Comparison of ENCODE assay signal across 21 cellular contexts in the genomic region with DNA sequence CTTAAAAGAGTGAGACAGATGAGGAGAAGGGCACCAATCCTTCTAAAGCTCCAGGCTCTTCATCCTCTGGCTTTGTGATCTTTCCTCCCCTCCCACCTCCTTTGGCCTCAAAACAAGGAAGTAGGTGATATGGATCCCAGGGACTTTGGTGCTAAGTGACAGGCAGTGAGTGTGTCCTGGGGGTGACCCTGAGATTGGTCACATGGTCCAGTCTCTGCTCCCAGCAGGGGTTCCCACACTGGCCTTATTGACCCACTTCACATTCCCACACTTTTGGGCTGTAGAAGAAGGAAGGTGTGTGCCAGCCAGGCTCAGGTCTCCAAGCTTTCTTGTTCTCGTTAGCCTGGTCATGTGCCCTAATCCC.
"Had no signal": no experiment of that assay in that cellular context is flagged by ENCODE, and none has a peak within 500 bp of the region (broad histone marks: within the 10 kb centered on the region; RNA-seq: fewer than 3 reads in every experiment).

No MANE protein-coding gene starts in this region.

- H3K4me3 Mint-ChIP-seq: central memory CD8-positive, alpha-beta T cell; dendritic cell treated with granulocyte-macrophage colony-stimulating factor and Interleukin-4, amounts not matched to agents 40 ng/mL and 50 ng/mL, for 4 days; effector memory CD8-positive, alpha-beta T cell; naive thymus-derived CD4-positive, alpha-beta T cell; stimulated activated effector memory CD8-positive, alpha-beta T cell treated with anti-CD3 and anti-CD28 coated beads, Interleukin-12 subunit alpha, Interleukin-12 subunit beta, amount 100 ng/mL, for 72 hours; stimulated activated naive CD8-positive, alpha-beta T cell treated with anti-CD3 and anti-CD28 coated beads, Interleukin-15, Interleukin-2, amounts not matched to agents 100 ng/mL and 50 ng/mL, for 24 hours had no signal

- ATAC-seq: effector memory CD8-positive, alpha-beta T cell; gastrocnemius medialis; naive thymus-derived CD4-positive, alpha-beta T cell; stimulated activated effector memory CD8-positive, alpha-beta T cell treated with anti-CD3 and anti-CD28 coated beads, Interleukin-12 subunit alpha, Interleukin-12 subunit beta, amount 100 ng/mL, for 72 hours had no signal

- H3K27me3 ChIP-seq: esophagus muscularis mucosa, neutrophil, right atrium auricular region, transverse colon had no signal

- H3K4me2 ChIP-seq: smooth muscle cell had no signal

- H3K27ac Mint-ChIP-seq: dendritic cell treated with granulocyte-macrophage colony-stimulating factor and Interleukin-4, amounts not matched to agents 40 ng/mL and 50 ng/mL, for 4 days; effector memory CD8-positive, alpha-beta T cell; naive thymus-derived CD4-positive, alpha-beta T cell; stimulated activated effector memory CD8-positive, alpha-beta T cell treated with anti-CD3 and anti-CD28 coated beads, Interleukin-12 subunit alpha, Interleukin-12 subunit beta, amount 100 ng/mL, for 72 hours; stimulated activated naive CD8-positive, alpha-beta T cell treated with anti-CD3 and anti-CD28 coated beads, Interleukin-15, Interleukin-2, amounts not matched to agents 100 ng/mL and 50 ng/mL, for 24 hours had no signal

- H3K4me1 Mint-ChIP-seq: central memory CD8-positive, alpha-beta T cell; stimulated activated effector memory CD8-positive, alpha-beta T cell treated with anti-CD3 and anti-CD28 coated beads, Interleukin-12 subunit alpha, Interleukin-12 subunit beta, amount 100 ng/mL, for 72 hours had no signal

- DNase-seq: effector memory CD8-positive, alpha-beta T cell; gastrocnemius medialis; islet precursor cell; left ventricle myocardium superior; mesenchymal stem cell; midbrain; naive thymus-derived CD4-positive, alpha-beta T cell; posterior cingulate gyrus; stimulated activated CD4-positive, alpha-beta T cell treated with anti-CD3 and anti-CD28 coated beads, Interleukin-2, amount 100 ng/mL, for 48 hours; stimulated activated CD8-positive, alpha-beta memory T cell treated with anti-CD3 and anti-CD28 coated beads, Interleukin-4, amount 100 ng/mL, for 48 hours; transverse colon had no signal

- H3K36me3 ChIP-seq: esophagus muscularis mucosa, gastrocnemius medialis, neutrophil, right atrium auricular region, transverse colon had no signal

- H3K36me3 Mint-ChIP-seq: naive thymus-derived CD4-positive, alpha-beta T cell; stimulated activated effector memory CD8-positive, alpha-beta T cell treated with anti-CD3 and anti-CD28 coated beads, Interleukin-12 subunit alpha, Interleukin-12 subunit beta, amount 100 ng/mL, for 72 hours had no signal

- H3K9me3 ChIP-seq: esophagus muscularis mucosa, gastrocnemius medialis, neutrophil, right atrium auricular region, transverse colon had no signal

- H3K9me3 Mint-ChIP-seq: central memory CD8-positive, alpha-beta T cell; stimulated activated effector memory CD8-positive, alpha-beta T cell treated with anti-CD3 and anti-CD28 coated beads, Interleukin-12 subunit alpha, Interleukin-12 subunit beta, amount 100 ng/mL, for 72 hours; stimulated activated naive CD8-positive, alpha-beta T cell treated with anti-CD3 and anti-CD28 coated beads, Interleukin-15, Interleukin-2, amounts not matched to agents 100 ng/mL and 50 ng/mL, for 24 hours had no signal

- H3K27ac ChIP-seq: epithelial cell of prostate, esophagus muscularis mucosa, gastrocnemius medialis, neutrophil, right atrium auricular region had no signal

- H3K4me3 ChIP-seq: esophagus muscularis mucosa, gastrocnemius medialis, lung, right atrium auricular region, smooth muscle cell, transverse colon had no signal

- H3K27me3 Mint-ChIP-seq: dendritic cell treated with granulocyte-macrophage colony-stimulating factor and Interleukin-4, amounts not matched to agents 40 ng/mL and 50 ng/mL, for 4 days; effector memory CD8-positive, alpha-beta T cell; stimulated activated naive CD8-positive, alpha-beta T cell treated with anti-CD3 and anti-CD28 coated beads, Interleukin-15, Interleukin-2, amounts not matched to agents 100 ng/mL and 50 ng/mL, for 24 hours had no signal

- H3K4me1 ChIP-seq: esophagus muscularis mucosa, gastrocnemius medialis, right atrium auricular region had no signal
